In genomic region chr4:123505077-123505456, GRCh38 we compare ENCODE assay signal across 8 cellular contexts.
DNase-seq lines count a peak whose midpoint lies in the region; ATAC-seq and TF ChIP-seq lines count a peak whose summit lies in the region.

No MANE protein-coding gene starts in this region.

- H3K36me3 Mint-ChIP-seq in CD8-positive, alpha-beta memory T cell, result no peaks in the 10 kb centered on the region
- no peaks in the 10 kb centered on the region for H3K36me3 Mint-ChIP-seq in brain

- peaks cover 0 to 5% (median 0%) of the 10 kb centered on the region in 5 donors for H3K9me3 Mint-ChIP-seq in CD8-positive, alpha-beta memory T cell
- H3K9me3 Mint-ChIP-seq in brain, result peaks cover 0 to 7% (median 3%) of the 10 kb centered on the region in 5 experiments

- intact Hi-C loops in vagina (cut with DNase I), result no loop called here

- peaks cover 11 to 19% (median 16%) of the 10 kb centered on the region in 3 donors for H3K4me1 Mint-ChIP-seq in CD8-positive, alpha-beta memory T cell
- H3K4me1 Mint-ChIP-seq in brain, result peaks cover 54% of the 10 kb centered on the region

- H3K4me3 ChIP-seq in CD8-positive, alpha-beta memory T cell (ENCODE audit: low read length), result no peak overlapping the region
- peak overlapping the region; percentile 54 to 70 for H3K4me3 ChIP-seq in vagina

- POLR2A ChIA-PET in CD8-positive, alpha-beta memory T cell (lab: Charles Lee), result no interaction called here

- CTCF ChIA-PET in CD8-positive, alpha-beta memory T cell (lab: Charles Lee), result interaction anchor here (1.2 kb wide), 1 partner anchor 8 kb away, joined by 4 read pairs; no protein-coding TSS in a partner anchor

- H3K27ac ChIP-seq in CD8-positive, alpha-beta memory T cell (ENCODE audit: low read depth, low read length), result no peak overlapping the region
- H3K27ac ChIP-seq in vagina, result peak overlapping the region; percentile 54

- no peaks in the 10 kb centered on the region for H3K4me1 ChIP-seq in CD8-positive, alpha-beta memory T cell (ENCODE audit: insufficient read depth, low read length)
- peaks cover 8% of the 10 kb centered on the region for H3K4me1 ChIP-seq in vagina

- ATAC-seq in HG02981 (IDR thresholded peaks at IDR 0.05; ENCODE audit: unreplicated experiment), result peak; percentile 14

- DNase-seq in CD8-positive, alpha-beta memory T cell, result no peak
- DNase-seq in lung microvascular endothelial cell (ENCODE audit: low read depth in 2 of 2) (peak; percentile 23 to 51), vagina (ENCODE audit: extremely low spot score in 2 of 2) (no peak), NCI-H1105 treated with DMSO at 0.1 percent for 48 hours (lab: John Stamatoyannopoulos, UW) (no peak), NCI-H524 (lab: John Stamatoyannopoulos, UW) (no peak), HUDEP-2 (lab: John Stamatoyannopoulos, UW; ENCODE audit: unreplicated experiment in 76 of 76) (no peak)

- TF ChIP-seq POLR2A in vagina (IDR thresholded peaks at IDR 0.05), result no peak

- no peaks in the 10 kb centered on the region for H3K27me3 ChIP-seq in CD8-positive, alpha-beta memory T cell (ENCODE audit: insufficient read depth, low read length, poor library complexity, severe bottlenecking)
- no peaks in the 10 kb centered on the region for H3K27me3 ChIP-seq in vagina

- no peaks in the 10 kb centered on the region for H3K9me3 ChIP-seq in CD8-positive, alpha-beta memory T cell (ENCODE audit: low read length)
- H3K9me3 ChIP-seq in vagina, result no peaks in the 10 kb centered on the region

- H3K27me3 Mint-ChIP-seq in CD8-positive, alpha-beta memory T cell, result peaks cover 21 to 27% of the 10 kb centered on the region in 2 donors
- H3K27me3 Mint-ChIP-seq in brain, result peaks cover 3% of the 10 kb centered on the region

- peak overlapping the region in 4 of 8 donors; percentile 19 to 81 (median 68) for H3K27ac Mint-ChIP-seq in CD8-positive, alpha-beta memory T cell
- H3K27ac Mint-ChIP-seq in brain, result peak overlapping the region; percentile 80 to 97 (median 95)

- TF ChIP-seq CTCF in brain (conservative IDR thresholded peaks at IDR 0.05) (no peak), vagina (IDR thresholded peaks at IDR 0.05) (no peak)

- peak overlapping the region; percentile 48 to 93 (median 85) for H3K4me3 Mint-ChIP-seq in CD8-positive, alpha-beta memory T cell
- H3K4me3 Mint-ChIP-seq in brain, result peak overlapping the region; percentile 85 to 90 (median 86)

- no peaks in the 10 kb centered on the region for H3K36me3 ChIP-seq in CD8-positive, alpha-beta memory T cell (ENCODE audit: insufficient read depth, low read length)
- H3K36me3 ChIP-seq in vagina, result no peaks in the 10 kb centered on the region

Comparison
In these comparisons a context has a peak if more than half of its experiments do, and no peak if none do; other contexts are left out.
1. DNase-seq: peak in lung microvascular endothelial cell (2 of 2); none in CD8-positive, alpha-beta memory T cell (0 of 5), vagina (0 of 2), NCI-H1105 treated with DMSO at 0.1 percent for 48 hours (single experiment), NCI-H524 (0 of 2) and HUDEP-2 (0 of 76).